Comparison of ENCODE assay signal across 12 cellular contexts in genomic region chr17:45332989-45333701, GRCh38. TPM values are rescaled to one million over a fixed set of nuclear protein-coding genes. Genes with fewer than 3 reads are reported as not detected.
A peak's percentile ranks its signal among the peaks of the same experiment; 100 is the strongest.
DNase-seq lines count a peak whose midpoint lies in the region; ATAC-seq and TF ChIP-seq lines count a peak whose summit lies in the region.
"Had no signal": no experiment of that assay in that cellular context is flagged by ENCODE, and none has a peak within 500 bp of the region (broad histone marks: within the 10 kb centered on the region; RNA-seq: fewer than 3 reads in every experiment).

No MANE protein-coding gene starts in this region.

- DNase-seq in NCI-H146 (lab: John Stamatoyannopoulos, UW) (peak; percentile 61), NCI-H146 treated with DMSO at 0.1 percent for 48 hours (lab: John Stamatoyannopoulos, UW; ENCODE audit: unreplicated experiment) (no peak), NB4 (ENCODE audit: low read depth) (peak; percentile 96), coronary artery (ENCODE audit: low spot score) (peak; percentile 71), COLO829 (ENCODE audit: low spot score) (no peak), NCI-H510A treated with DMSO at 0.1 percent for 48 hours (lab: John Stamatoyannopoulos, UW) (no peak), ureter (ENCODE audit: low spot score) (no peak)
- no peak for DNase-seq in stimulated activated effector memory CD8-positive, alpha-beta T cell treated with anti-CD3 and anti-CD28 coated beads, Interleukin-12 subunit alpha, Interleukin-12 subunit beta, amount 100 ng/mL, for 72 hours (ENCODE audit: low spot score in 2 of 2)
- DNase-seq: 8988T, NCI-H345, retina had no signal

- H3K27ac ChIP-seq in coronary artery, result peak overlapping the region in 1 of 2 donors; percentile 45

- H3K27ac Mint-ChIP-seq in stimulated activated effector memory CD8-positive, alpha-beta T cell treated with anti-CD3 and anti-CD28 coated beads, Interleukin-12 subunit alpha, Interleukin-12 subunit beta, amount 100 ng/mL, for 72 hours, result peak overlapping the region; percentile 60
- H3K27ac Mint-ChIP-seq: activated naive CD4-positive, alpha-beta T cell treated with anti-CD3 and anti-CD28 coated beads, Interleukin-2, amount 50 U/mL, for 72 hours had no signal

- no peaks in the 10 kb centered on the region for H3K36me3 Mint-ChIP-seq in stimulated activated effector memory CD8-positive, alpha-beta T cell treated with anti-CD3 and anti-CD28 coated beads, Interleukin-12 subunit alpha, Interleukin-12 subunit beta, amount 100 ng/mL, for 72 hours
- H3K36me3 Mint-ChIP-seq: activated naive CD4-positive, alpha-beta T cell treated with anti-CD3 and anti-CD28 coated beads, Interleukin-2, amount 50 U/mL, for 72 hours had no signal

- no peaks in the 10 kb centered on the region for H3K9me3 Mint-ChIP-seq in stimulated activated effector memory CD8-positive, alpha-beta T cell treated with anti-CD3 and anti-CD28 coated beads, Interleukin-12 subunit alpha, Interleukin-12 subunit beta, amount 100 ng/mL, for 72 hours
- H3K9me3 Mint-ChIP-seq: activated naive CD4-positive, alpha-beta T cell treated with anti-CD3 and anti-CD28 coated beads, Interleukin-2, amount 50 U/mL, for 72 hours had no signal

- H3K4me3 ChIP-seq in NB4 (ENCODE audit: low read depth, low read length), result no peak overlapping the region
- H3K4me3 ChIP-seq in coronary artery, result no peak overlapping the region

- ATAC-seq in stimulated activated effector memory CD8-positive, alpha-beta T cell treated with anti-CD3 and anti-CD28 coated beads, Interleukin-12 subunit alpha, Interleukin-12 subunit beta, amount 100 ng/mL, for 72 hours, result no peak

- peaks cover 34% of the 10 kb centered on the region for H3K4me1 Mint-ChIP-seq in stimulated activated effector memory CD8-positive, alpha-beta T cell treated with anti-CD3 and anti-CD28 coated beads, Interleukin-12 subunit alpha, Interleukin-12 subunit beta, amount 100 ng/mL, for 72 hours

- TF ChIP-seq POLR2A in NB4 (IDR thresholded peaks at IDR 0.05; ENCODE audit: extremely low read depth, insufficient read length), result no peak

- no peak for TF ChIP-seq CTCF in NB4 (IDR thresholded peaks at IDR 0.05; ENCODE audit: low read depth, low read length)
- TF ChIP-seq CTCF in coronary artery (IDR thresholded peaks at IDR 0.05), result no peak

- H3K4me3 Mint-ChIP-seq in stimulated activated effector memory CD8-positive, alpha-beta T cell treated with anti-CD3 and anti-CD28 coated beads, Interleukin-12 subunit alpha, Interleukin-12 subunit beta, amount 100 ng/mL, for 72 hours, result peak overlapping the region; percentile 36

RNA-seq across cellular contexts. Expression of gene MAP3K14, which starts 16.3 kb away (rescaled TPM):
- 18.7 TPM for total RNA-seq in ureter

Comparison
In these comparisons a context has a peak if more than half of its experiments do, and no peak if none do; other contexts are left out.
1. DNase-seq: peak in NCI-H146 (single experiment), NB4 (single experiment) and coronary artery (single experiment); none in NCI-H146 treated with DMSO at 0.1 percent for 48 hours (single experiment), stimulated activated effector memory CD8-positive, alpha-beta T cell treated with anti-CD3 and anti-CD28 coated beads, Interleukin-12 subunit alpha, Interleukin-12 subunit beta, amount 100 ng/mL, for 72 hours (0 of 2), COLO829 (single experiment), NCI-H510A treated with DMSO at 0.1 percent for 48 hours (single experiment) and ureter (single experiment).